Comparison of ENCODE assay signal across 20 cellular contexts in genomic region chr10:16367899-16368298, GRCh38.
"Had no signal": no experiment of that assay in that cellular context is flagged by ENCODE, and none has a peak within 500 bp of the region (broad histone marks: within the 10 kb centered on the region; RNA-seq: fewer than 3 reads in every experiment).

No MANE protein-coding gene starts in this region.

- H3K36me3 ChIP-seq: heart left ventricle, neutrophil, ovary, right atrium auricular region, sigmoid colon had no signal

- H3K27me3 Mint-ChIP-seq: type B pancreatic cell had no signal

- ATAC-seq: esophagus mucosa; heart left ventricle; left lobe of liver; naive thymus-derived CD4-positive, alpha-beta T cell had no signal

- H3K9me3 Mint-ChIP-seq: type B pancreatic cell had no signal

- H3K4me1 Mint-ChIP-seq: naive thymus-derived CD4-positive, alpha-beta T cell; nephron progenitor cell had no signal

- DNase-seq: effector memory CD4-positive, alpha-beta T cell; heart left ventricle; hippocampal formation; mammary epithelial cell; naive thymus-derived CD4-positive, alpha-beta T cell; nephron progenitor cell; ovary; sigmoid colon; stimulated activated CD4-positive, alpha-beta T cell treated with anti-CD3 and anti-CD28 coated beads, Interleukin-2, amount 100 ng/mL, for 24 hours; stimulated activated CD4-positive, alpha-beta T cell treated with anti-CD3 and anti-CD28 coated beads, Interleukin-4, amount 100 ng/mL, for 4 hours; stimulated activated naive CD4-positive, alpha-beta T cell treated with Interleukin-2 at 50 U/mL for 16 hours had no signal

- H3K27me3 ChIP-seq: neutrophil, ovary, right atrium auricular region, sigmoid colon had no signal

- H3K27ac Mint-ChIP-seq: naive thymus-derived CD4-positive, alpha-beta T cell; nephron progenitor cell; type B pancreatic cell had no signal

- H3K4me3 Mint-ChIP-seq: naive thymus-derived CD4-positive, alpha-beta T cell; nephron progenitor cell; type B pancreatic cell had no signal

- FAIRE-seq: endometrium, frontal cortex, urothelium cell line had no signal

- H3K36me3 Mint-ChIP-seq: naive thymus-derived CD4-positive, alpha-beta T cell; type B pancreatic cell had no signal

- H3K4me1 ChIP-seq: heart left ventricle, right atrium auricular region, sigmoid colon had no signal

- H3K4me3 ChIP-seq: heart left ventricle, ovary, right atrium auricular region, sigmoid colon, skin epidermis had no signal

- H3K27ac ChIP-seq: heart left ventricle, neutrophil, ovary, right atrium auricular region, sigmoid colon, skin epidermis had no signal
